35 cellular contexts compared by ENCODE assay signal in the genomic region with DNA sequence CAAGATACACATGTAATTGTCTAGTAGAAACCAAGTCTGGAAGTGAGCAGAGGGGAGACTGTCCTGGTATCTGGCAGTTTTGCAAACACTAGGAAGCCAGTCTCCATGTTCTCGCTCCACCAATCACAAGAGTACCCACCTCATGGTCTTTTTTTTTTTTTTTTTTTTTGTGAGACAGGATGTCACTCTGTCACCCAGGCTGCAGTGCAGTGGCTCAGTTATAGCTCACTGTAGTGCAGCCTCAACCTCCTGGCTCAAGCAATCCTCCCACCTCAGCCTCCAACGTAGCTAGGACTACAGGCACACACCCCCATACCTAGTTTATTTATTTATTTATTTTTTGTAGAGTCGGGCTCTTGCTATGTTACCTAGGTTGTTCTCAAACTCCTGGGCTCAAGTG.
"Had no signal": no experiment of that assay in that cellular context is flagged by ENCODE, and none has a peak within 500 bp of the region (broad histone marks: within the 10 kb centered on the region; RNA-seq: fewer than 3 reads in every experiment).

No MANE protein-coding gene starts in this region.

- H3K4me3 ChIP-seq: adrenal gland, ascending aorta, body of pancreas, breast epithelium, cardiac muscle cell had no signal

- H3K36me3 ChIP-seq: adrenal gland, ascending aorta, brain microvascular endothelial cell, breast epithelium, cardiac muscle cell had no signal

- H3K4me1 ChIP-seq: adrenal gland, ascending aorta, body of pancreas, breast epithelium had no signal

- H3K4me1 Mint-ChIP-seq: brain had no signal

- ATAC-seq: activated naive CD8-positive, alpha-beta T cell treated with anti-CD3 and anti-CD28 coated beads, Interleukin-2, amount 50 U/mL, for 24 hours; activated T-cell treated with anti-CD3 and anti-CD28 coated beads, Interleukin-2, amount 50 U/mL, for 4 hours; activated T-cell treated with anti-CD3 and anti-CD28 coated beads, Interleukin-2, amount 50 U/mL, for 72 hours; activated T-helper 17 cell treated with anti-CD3 and anti-CD28 coated beads, Interleukin-2, amount 50 U/mL, for 72 hours; body of pancreas had no signal

- H3K27me3 Mint-ChIP-seq: activated naive CD4-positive, alpha-beta T cell treated with anti-CD3 and anti-CD28 coated beads, Interleukin-2, amount 10 ng/mL, durations not matched to agents 7 days and 5 days; activated naive CD4-positive, alpha-beta T cell treated with anti-CD3 and anti-CD28 coated beads, Interleukin-2, amount 50 U/mL, for 24 hours; activated naive CD8-positive, alpha-beta T cell; activated naive CD8-positive, alpha-beta T cell treated with anti-CD3 and anti-CD28 coated beads for 36 hours; activated naive CD8-positive, alpha-beta T cell treated with anti-CD3 and anti-CD28 coated beads, Interleukin-2, amount 50 U/mL, for 24 hours; activated T-cell treated with anti-CD3 and anti-CD28 coated beads, Interleukin-2, amount 50 U/mL, for 24 hours; activated T-helper 17 cell treated with anti-CD3 and anti-CD28 coated beads, Interleukin-2, amount 50 U/mL, for 72 hours; central memory CD8-positive, alpha-beta T cell had no signal

- H3K9me3 Mint-ChIP-seq: activated naive CD4-positive, alpha-beta T cell treated with anti-CD3 and anti-CD28 coated beads, Interleukin-2, amount 10 ng/mL, durations not matched to agents 7 days and 5 days; activated naive CD4-positive, alpha-beta T cell treated with anti-CD3 and anti-CD28 coated beads, Interleukin-2, amount 50 U/mL, for 24 hours; activated naive CD8-positive, alpha-beta T cell treated with anti-CD3 and anti-CD28 coated beads, Interleukin-2, amount 10 ng/mL, durations not matched to agents 7 days and 5 days; activated naive CD8-positive, alpha-beta T cell treated with anti-CD3 and anti-CD28 coated beads, Interleukin-2, amount 50 U/mL, for 24 hours; activated T-cell treated with anti-CD3 and anti-CD28 coated beads, Interleukin-2, amount 50 U/mL, for 24 hours; activated T-cell treated with anti-CD3 and anti-CD28 coated beads, Interleukin-2, amount 50 U/mL, for 4 hours; activated T-helper 1 cell treated with anti-CD3 and anti-CD28 coated beads, Interleukin-12 subunit alpha, Interleukin-12 subunit beta, Interleukin-2, Interleukin-4 antibody, amounts not matched to agents 30 ng/mL and 10 ng/mL and 1 ng/mL, durations not matched to agents 14 hours and 24 hours and 36 hours; activated T-helper 17 cell treated with anti-CD3 and anti-CD28 coated beads, Interleukin-2, amount 50 U/mL, for 72 hours; activated T-helper 2 cell treated with anti-CD3 and anti-CD28 coated beads, Interferon-gamma antibody, Interleukin-2, Interleukin-4, amounts not matched to agents 10 μg/mL and 5 μg/mL and 100 μg/mL, durations not matched to agents 14 hours and 24 hours and 36 hours; central memory CD8-positive, alpha-beta T cell had no signal

- H3K4me3 Mint-ChIP-seq: activated naive CD4-positive, alpha-beta T cell treated with anti-CD3 and anti-CD28 coated beads, Interleukin-2, amount 10 ng/mL, durations not matched to agents 7 days and 5 days; activated naive CD4-positive, alpha-beta T cell treated with anti-CD3 and anti-CD28 coated beads, Interleukin-2, amount 50 U/mL, for 24 hours; activated naive CD8-positive, alpha-beta T cell; activated naive CD8-positive, alpha-beta T cell treated with anti-CD3 and anti-CD28 coated beads for 36 hours; activated naive CD8-positive, alpha-beta T cell treated with anti-CD3 and anti-CD28 coated beads, Interleukin-2, amount 10 ng/mL, durations not matched to agents 7 days and 5 days; activated naive CD8-positive, alpha-beta T cell treated with anti-CD3 and anti-CD28 coated beads, Interleukin-2, amount 50 U/mL, for 24 hours; activated T-cell treated with anti-CD3 and anti-CD28 coated beads, Interleukin-2, amount 50 U/mL, for 24 hours; activated T-cell treated with anti-CD3 and anti-CD28 coated beads, Interleukin-2, amount 50 U/mL, for 4 hours; activated T-cell treated with anti-CD3 and anti-CD28 coated beads, Interleukin-2, amount 50 U/mL, for 72 hours; activated T-helper 1 cell treated with anti-CD3 and anti-CD28 coated beads, Interleukin-12 subunit alpha, Interleukin-12 subunit beta, Interleukin-2, Interleukin-4 antibody, amounts not matched to agents 30 ng/mL and 10 ng/mL and 1 ng/mL, durations not matched to agents 14 hours and 24 hours and 36 hours; activated T-helper 17 cell treated with anti-CD3 and anti-CD28 coated beads, Interleukin-2, amount 50 U/mL, for 72 hours; brain; central memory CD8-positive, alpha-beta T cell had no signal

- H3K27ac Mint-ChIP-seq: activated naive CD4-positive, alpha-beta T cell treated with anti-CD3 and anti-CD28 coated beads, Interleukin-2, amount 10 ng/mL, durations not matched to agents 7 days and 5 days; activated naive CD4-positive, alpha-beta T cell treated with anti-CD3 and anti-CD28 coated beads, Interleukin-2, amount 50 U/mL, for 24 hours; activated naive CD8-positive, alpha-beta T cell treated with anti-CD3 and anti-CD28 coated beads for 36 hours; activated naive CD8-positive, alpha-beta T cell treated with anti-CD3 and anti-CD28 coated beads, Interleukin-2, amount 50 U/mL, for 24 hours; activated T-cell treated with anti-CD3 and anti-CD28 coated beads, Interleukin-2, amount 50 U/mL, for 24 hours; activated T-cell treated with anti-CD3 and anti-CD28 coated beads, Interleukin-2, amount 50 U/mL, for 72 hours; activated T-helper 1 cell treated with anti-CD3 and anti-CD28 coated beads, Interleukin-12 subunit alpha, Interleukin-12 subunit beta, Interleukin-2, Interleukin-4 antibody, amounts not matched to agents 30 ng/mL and 10 ng/mL and 1 ng/mL, durations not matched to agents 14 hours and 24 hours and 36 hours; activated T-helper 17 cell treated with anti-CD3 and anti-CD28 coated beads, Interleukin-2, amount 50 U/mL, for 72 hours; activated T-helper 2 cell treated with anti-CD3 and anti-CD28 coated beads, Interferon-gamma antibody, Interleukin-2, Interleukin-4, amounts not matched to agents 10 μg/mL and 5 μg/mL and 100 μg/mL, durations not matched to agents 14 hours and 24 hours and 36 hours; brain had no signal

- DNase-seq: activated effector memory CD4-positive, alpha-beta T cell treated with anti-CD3 and anti-CD28 coated beads, Interleukin-2, amount 50 U/mL, for 16 hours; activated effector memory CD4-positive, alpha-beta T cell treated with Interleukin-2 at 50 U/mL for 16 hours; activated gamma-delta T cell; activated gamma-delta T cell treated with Interleukin-2 at 50 U/mL for 16 hours; activated naive CD4-positive, alpha-beta T cell; activated naive CD4-positive, alpha-beta T cell treated with anti-CD3 and anti-CD28 coated beads, Interleukin-2, amount 10 ng/mL, durations not matched to agents 7 days and 5 days; activated naive CD4-positive, alpha-beta T cell treated with anti-CD3 and anti-CD28 coated beads, Interleukin-2, amount 50 U/mL, for 16 hours; activated naive CD4-positive, alpha-beta T cell treated with Interleukin-2 at 50 U/mL for 16 hours; activated naive CD8-positive, alpha-beta T cell treated with anti-CD3 and anti-CD28 coated beads for 36 hours; activated naive CD8-positive, alpha-beta T cell treated with anti-CD3 and anti-CD28 coated beads, Interleukin-2, amount 10 ng/mL, durations not matched to agents 7 days and 5 days; activated naive CD8-positive, alpha-beta T cell treated with anti-CD3 and anti-CD28 coated beads, Interleukin-2, amount 50 U/mL, for 24 hours; activated T-cell treated with anti-CD3 and anti-CD28 coated beads, Interleukin-2, amount 50 U/mL, for 1 hour; activated T-cell treated with anti-CD3 and anti-CD28 coated beads, Interleukin-2, amount 50 U/mL, for 24 hours; activated T-cell treated with anti-CD3 and anti-CD28 coated beads, Interleukin-2, amount 50 U/mL, for 4 hours; activated T-cell treated with anti-CD3 and anti-CD28 coated beads, Interleukin-2, amount 50 U/mL, for 48 hours; activated T-cell treated with anti-CD3 and anti-CD28 coated beads, Interleukin-2, amount 50 U/mL, for 72 hours; adrenal gland; amniotic stem cell; amygdala; anterior cingulate cortex; aorta; body of pancreas; brain microvascular endothelial cell; central memory CD4-positive, alpha-beta T cell; cerebellar nuclear complex had no signal

- H3K27ac ChIP-seq: adrenal gland, ascending aorta, body of pancreas, brain microvascular endothelial cell, breast epithelium, cardiac muscle cell had no signal

- H3K27me3 ChIP-seq: adrenal gland, ascending aorta, body of pancreas, brain microvascular endothelial cell, breast epithelium, cardiac muscle cell had no signal

- H3K9me3 ChIP-seq: adrenal gland, ascending aorta, body of pancreas, breast epithelium had no signal

- H3K36me3 Mint-ChIP-seq: activated naive CD4-positive, alpha-beta T cell treated with anti-CD3 and anti-CD28 coated beads, Interleukin-2, amount 10 ng/mL, durations not matched to agents 7 days and 5 days; activated naive CD4-positive, alpha-beta T cell treated with anti-CD3 and anti-CD28 coated beads, Interleukin-2, amount 50 U/mL, for 24 hours; brain had no signal
